ENCODE assay signal across 29 cellular contexts in the genomic region with DNA sequence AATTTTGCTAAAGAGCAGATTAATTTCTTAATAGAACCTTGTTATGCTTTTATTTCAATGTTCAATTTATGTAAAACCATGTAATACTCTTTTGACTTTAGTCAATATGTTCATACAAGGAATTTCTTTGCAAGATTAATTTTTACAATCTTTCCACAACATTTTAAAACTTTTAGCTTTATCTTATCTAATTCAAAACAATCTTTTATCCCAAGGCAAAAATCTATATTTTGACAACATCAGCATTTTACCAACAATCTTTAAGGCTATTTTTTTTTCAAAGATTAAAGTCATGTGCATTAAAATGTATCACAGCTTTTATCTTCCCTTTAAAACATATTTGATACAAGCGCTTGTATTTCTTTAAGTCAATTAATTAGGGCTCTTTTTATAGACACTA.
"Had no signal": no experiment of that assay in that cellular context is flagged by ENCODE, and none has a peak within 500 bp of the region (broad histone marks: within the 10 kb centered on the region; RNA-seq: fewer than 3 reads in every experiment).

No MANE protein-coding gene starts in this region.

- H3K4me1 Mint-ChIP-seq: naive thymus-derived CD4-positive, alpha-beta T cell; natural killer cell; nephron; neural progenitor cell; stimulated activated memory B cell treated with anti-CD40 and anti-IgM and Interleukin-4, amounts not matched to agents 10 μg/mL and 1 μg/mL and 100 μg/mL, for 72 hours; stimulated activated naive CD8-positive, alpha-beta T cell treated with anti-CD3 and anti-CD28 coated beads, Interleukin-15, amount 100 ng/mL, for 72 hours had no signal

- H3K27ac Mint-ChIP-seq: naive thymus-derived CD4-positive, alpha-beta T cell; natural killer cell; nephron; neural progenitor cell; stimulated activated memory B cell treated with anti-CD40 and anti-IgM and Interleukin-4, amounts not matched to agents 10 μg/mL and 1 μg/mL and 100 μg/mL, for 72 hours; stimulated activated naive CD8-positive, alpha-beta T cell treated with anti-CD3 and anti-CD28 coated beads, Interleukin-15, amount 100 ng/mL, for 72 hours; type B pancreatic cell had no signal

- H3K9ac ChIP-seq: neural progenitor cell had no signal

- H3K36me3 ChIP-seq: neural progenitor cell, ovary, prostate gland, spleen, suprapubic skin, tibial artery, transverse colon, upper lobe of right lung, uterus had no signal

- DNase-seq: naive thymus-derived CD4-positive, alpha-beta T cell; natural killer cell; occipital lobe; ovary; right cardiac atrium; spleen; stimulated activated CD4-positive, alpha-beta T cell treated with anti-CD3 and anti-CD28 coated beads, Interleukin-12 subunit alpha, Interleukin-12 subunit beta, amount 100 ng/mL, for 4 hours; stimulated activated CD4-positive, alpha-beta T cell treated with anti-CD3 and anti-CD28 coated beads, Interleukin-1b, Interleukin-23, amount 100 ng/mL, for 48 hours; stimulated activated CD4-positive, alpha-beta T cell treated with anti-CD3 and anti-CD28 coated beads, Interleukin-4, amount 100 ng/mL, for 1 hour; stimulated activated CD4-positive, alpha-beta T cell treated with anti-CD3 and anti-CD28 coated beads, Interleukin-4, amount 100 ng/mL, for 4 hours; stimulated activated CD8-positive, alpha-beta memory T cell treated with anti-CD3 and anti-CD28 coated beads, Interleukin-4, amount 100 ng/mL, for 48 hours; stimulated activated naive CD4-positive, alpha-beta T cell; stimulated activated naive CD8-positive, alpha-beta T cell treated with anti-CD3 and anti-CD28 coated beads, Interleukin-15, amount 100 ng/mL, for 72 hours; stimulated activated naive CD8-positive, alpha-beta T cell treated with anti-CD3 and anti-CD28 coated beads, Interleukin-15, Interleukin-2, amounts not matched to agents 100 U/mL and 50 U/mL, for 24 hours; substantia nigra; testis; tibial artery; transverse colon; upper lobe of right lung; uterus had no signal

- H3K4me3 ChIP-seq: neural progenitor cell, ovary, prostate gland, skin epidermis, smooth muscle cell, spleen, suprapubic skin, testis, tibial artery, transverse colon, upper lobe of right lung, uterus had no signal

- H2AFZ ChIP-seq: neural progenitor cell had no signal

- H3K27ac ChIP-seq: neural progenitor cell, ovary, prostate gland, skin epidermis, spleen, suprapubic skin, testis, tibial artery, transverse colon, upper lobe of right lung, uterus had no signal

- H3K4me2 ChIP-seq: neural progenitor cell, smooth muscle cell had no signal

- H3K27me3 ChIP-seq: neural progenitor cell, ovary, spleen, suprapubic skin, testis, tibial artery, transverse colon, upper lobe of right lung, uterus had no signal

- H3K9me3 ChIP-seq: ovary, prostate gland, testis, uterus had no signal

- H3K4me1 ChIP-seq: neural progenitor cell, prostate gland, spleen, suprapubic skin, testis, tibial artery, transverse colon, upper lobe of right lung, uterus had no signal

- H3K27me3 Mint-ChIP-seq: naive thymus-derived CD4-positive, alpha-beta T cell; stimulated activated memory B cell treated with anti-CD40 and anti-IgM and Interleukin-4, amounts not matched to agents 10 μg/mL and 1 μg/mL and 100 μg/mL, for 72 hours; stimulated activated naive CD8-positive, alpha-beta T cell treated with anti-CD3 and anti-CD28 coated beads, Interleukin-15, amount 100 ng/mL, for 72 hours; type B pancreatic cell had no signal

- H3K36me3 Mint-ChIP-seq: stimulated activated memory B cell treated with anti-CD40 and anti-IgM and Interleukin-4, amounts not matched to agents 10 μg/mL and 1 μg/mL and 100 μg/mL, for 72 hours; type B pancreatic cell had no signal

- H3K4me3 Mint-ChIP-seq: naive thymus-derived CD4-positive, alpha-beta T cell; natural killer cell; nephron; neural progenitor cell; stimulated activated memory B cell treated with anti-CD40 and anti-IgM and Interleukin-4, amounts not matched to agents 10 μg/mL and 1 μg/mL and 100 μg/mL, for 72 hours; stimulated activated naive CD8-positive, alpha-beta T cell treated with anti-CD3 and anti-CD28 coated beads, Interleukin-15, amount 100 ng/mL, for 72 hours; type B pancreatic cell had no signal

- ATAC-seq: naive thymus-derived CD4-positive, alpha-beta T cell; natural killer cell; right cardiac atrium; sciatic nerve; stimulated activated memory B cell treated with anti-CD40 and anti-IgM and Interleukin-4, amounts not matched to agents 10 μg/mL and 1 μg/mL and 100 μg/mL, for 72 hours; stimulated activated naive CD8-positive, alpha-beta T cell treated with anti-CD3 and anti-CD28 coated beads, Interleukin-15, amount 100 ng/mL, for 72 hours; stimulated activated naive CD8-positive, alpha-beta T cell treated with anti-CD3 and anti-CD28 coated beads, Interleukin-15, Interleukin-2, amounts not matched to agents 100 U/mL and 50 U/mL, for 24 hours; upper lobe of right lung had no signal
